Comparison of ENCODE assay signal across 12 cellular contexts in the genomic region with DNA sequence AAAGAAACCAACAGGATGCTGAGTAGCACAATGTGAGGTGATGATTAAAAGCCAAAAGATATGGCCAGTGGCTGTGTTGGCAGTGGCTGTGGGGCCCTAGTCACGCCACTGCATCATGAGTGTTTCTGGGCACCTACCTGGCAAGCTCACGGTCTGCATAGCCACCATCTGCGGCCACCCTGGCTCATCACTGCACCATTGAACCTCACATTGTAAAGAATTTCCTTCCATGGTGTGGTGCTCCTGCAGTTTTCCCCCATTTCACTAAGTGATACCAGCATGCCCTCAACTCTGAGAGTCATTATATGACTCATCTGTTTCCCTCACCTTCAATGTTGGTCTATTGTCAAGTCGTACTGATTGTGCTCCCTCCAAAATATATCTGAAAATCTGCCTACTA. TPM values are rescaled to one million over a fixed set of nuclear protein-coding genes. Genes with fewer than 3 reads are reported as not detected.
DNase-seq lines count a peak whose midpoint lies in the region; ATAC-seq and TF ChIP-seq lines count a peak whose summit lies in the region.
"Had no signal": no experiment of that assay in that cellular context is flagged by ENCODE, and none has a peak within 500 bp of the region (broad histone marks: within the 10 kb centered on the region; RNA-seq: fewer than 3 reads in every experiment).

No MANE protein-coding gene starts in this region.

- H3K36me3 ChIP-seq in body of pancreas (replicated peaks in 1 of 2; ENCODE audit: insufficient read depth in 1 of 2, low read depth in 2 of 2), result no peaks in the 10 kb centered on the region
- no peaks in the 10 kb centered on the region for H3K36me3 ChIP-seq in heart left ventricle
- H3K36me3 ChIP-seq: stomach had no signal

- H3K4me1 ChIP-seq in body of pancreas (no peaks in the 10 kb centered on the region), heart left ventricle (no peaks in the 10 kb centered on the region)
- H3K4me1 ChIP-seq: stomach had no signal

- TF ChIP-seq POLR2A in GM18505 (IDR thresholded peaks at IDR 0.05; ENCODE audit: borderline replicate concordance, extremely low read depth, insufficient read depth, insufficient read length) (no peak), erythroblast (IDR thresholded peaks at IDR 0.05; ENCODE audit: low read length) (no peak), body of pancreas (IDR thresholded peaks at IDR 0.05) (no peak), heart left ventricle (IDR thresholded peaks at IDR 0.05) (no peak)

- ATAC-seq in GM18505 (IDR thresholded peaks at IDR 0.05; ENCODE audit: unreplicated experiment) (peak; percentile 58), GM19455 (IDR thresholded peaks at IDR 0.05; ENCODE audit: unreplicated experiment) (peak; percentile 55), HG02943 (IDR thresholded peaks at IDR 0.05; ENCODE audit: low read depth, unreplicated experiment) (peak; percentile 47), body of pancreas (no peak), heart left ventricle (no peak)
- ATAC-seq: naive thymus-derived CD4-positive, alpha-beta T cell had no signal

- H3K27ac ChIP-seq in body of pancreas, result no peak overlapping the region
- no peak overlapping the region for H3K27ac ChIP-seq in heart left ventricle
- H3K27ac ChIP-seq: stomach had no signal

- DNase-seq in NCI-H69 (lab: John Stamatoyannopoulos, UW), result peak; percentile 34
- no peak for DNase-seq in erythroblast (lab: John Stamatoyannopoulos, UW)
- no peak for DNase-seq in body of pancreas
- no peak for DNase-seq in NCI-H524 (lab: John Stamatoyannopoulos, UW)
- no peak for DNase-seq in heart left ventricle
- DNase-seq: C1 segment of cervical spinal cord; naive thymus-derived CD4-positive, alpha-beta T cell; NCI-H1417; stomach had no signal

- intact Hi-C loops in body of pancreas (cut with DNase I), result no loop called here
- intact Hi-C loops in heart left ventricle (cut with DNase I), result no loop called here

- TF ChIP-seq CTCF in body of pancreas (IDR thresholded peaks at IDR 0.05), result no peak
- no peak for TF ChIP-seq CTCF in heart left ventricle (IDR thresholded peaks at IDR 0.05)

- no peak overlapping the region for H3K4me3 ChIP-seq in body of pancreas
- H3K4me3 ChIP-seq in heart left ventricle, result no peak overlapping the region
- H3K4me3 ChIP-seq: stomach had no signal

- no peaks in the 10 kb centered on the region for H3K27me3 ChIP-seq in body of pancreas
- H3K27me3 ChIP-seq in heart left ventricle, result peaks cover 0 to 5% (median 0%) of the 10 kb centered on the region in 9 donors
- H3K27me3 ChIP-seq: stomach had no signal

- H3K9me3 ChIP-seq in body of pancreas (no peaks in the 10 kb centered on the region), heart left ventricle (no peaks in the 10 kb centered on the region)
- H3K9me3 ChIP-seq: stomach had no signal

- 54 to 63% methylated on average over 4 of the region's 4 CpGs for WGBS in body of pancreas, 2 donors
- WGBS in heart left ventricle, 4 donors, result 59 to 89% (median 71%) methylated on average over 4 of the region's 4 CpGs

RNA-seq across cellular contexts. Expression of gene CLNK, which starts 45.5 kb away (rescaled TPM):
- total RNA-seq in body of pancreas (1 to 10 TPM in 1 of 2 donors, not detected in 1; 1.0 TPM), heart left ventricle (under 1 TPM in 2 of 9 donors, not detected in 7; 0.11 to 0.16 TPM)
- under 1 TPM in 1 of 2 donors, not detected in 1; 0.01 TPM for polyA plus RNA-seq in heart left ventricle
- polyA plus RNA-seq: naive thymus-derived CD4-positive, alpha-beta T cell had no signal

Comparison
In these comparisons a context has a peak if more than half of its experiments do, and no peak if none do; other contexts are left out.
1. ATAC-seq: peak in GM18505 (single experiment), GM19455 (single experiment) and HG02943 (single experiment); none in body of pancreas (single experiment) and heart left ventricle (0 of 4).